In the genomic region with DNA sequence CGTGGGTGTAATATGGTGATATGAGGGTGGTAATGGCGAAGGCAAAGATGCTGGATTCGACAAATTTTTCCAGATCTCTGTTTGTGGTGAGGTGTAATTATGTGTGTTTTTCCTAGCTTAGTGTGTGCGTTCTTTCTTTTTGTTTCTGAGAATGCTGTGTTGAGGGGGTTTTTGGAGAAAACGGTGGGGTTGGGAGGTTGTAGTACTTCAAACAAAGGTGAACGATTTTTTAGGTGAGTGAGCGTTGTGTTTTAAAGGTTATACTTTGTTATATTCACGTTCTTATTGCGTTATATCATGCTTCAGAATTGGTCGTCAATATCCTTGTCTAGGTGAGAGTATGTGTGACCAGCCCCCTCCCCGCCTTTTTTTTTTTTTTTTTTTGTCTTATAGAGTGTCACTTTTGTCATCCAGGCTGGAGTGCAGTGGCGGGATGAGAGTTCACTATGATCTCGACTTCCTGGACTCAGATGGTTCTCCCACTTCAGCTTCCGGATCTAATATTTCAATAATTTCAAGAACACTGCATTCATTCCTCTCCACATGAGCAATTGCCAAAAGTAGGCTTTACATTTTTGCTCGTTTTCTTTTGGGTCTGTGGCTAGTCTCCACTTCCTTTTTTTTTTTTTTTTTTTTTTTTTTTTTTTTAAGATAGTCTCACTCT, we compare ENCODE assay signal across 18 cellular contexts.
DNase-seq lines count a peak whose midpoint lies in the region; ATAC-seq, FAIRE-seq and TF ChIP-seq lines count a peak whose summit lies in the region.
"Had no signal": no experiment of that assay in that cellular context is flagged by ENCODE, and none has a peak within 500 bp of the region (broad histone marks: within the 10 kb centered on the region; RNA-seq: fewer than 3 reads in every experiment).

No MANE protein-coding gene starts in this region.

- dilution Hi-C loops in IMR-90 (cut with HindIII; ENCODE audit: low sequenced_read_pairs, unreplicated experiment) = no loop called here

- peak overlapping the region; percentile 99 for H2AFZ ChIP-seq in IMR-90 (replicated peaks; ENCODE audit: low read length, poor library complexity)
- H2AFZ ChIP-seq in astrocyte (ENCODE audit: low read depth, low read length) = no peak overlapping the region
- no peak overlapping the region for H2AFZ ChIP-seq in neural progenitor cell (replicated peaks)

- no peak for TF ChIP-seq RAD21 in IMR-90 (IDR thresholded peaks at IDR 0.05; ENCODE audit: low read length)

- TF ChIP-seq CTCF in Calu3 (IDR thresholded peaks at IDR 0.05; ENCODE audit: unreplicated experiment) (no peak), IMR-90 (conservative IDR thresholded peaks at IDR 0.05; ENCODE audit: low read depth, low read length) (no peak), astrocyte (IDR thresholded peaks at IDR 0.05; ENCODE audit: insufficient read depth, low read depth, low read length) (no peak), transverse colon (IDR thresholded peaks at IDR 0.05) (no peak), neural progenitor cell (IDR thresholded peaks at IDR 0.05) (no peak)

- in situ Hi-C loops in IMR-90 (cut with MboI; ENCODE audit: low sequenced_read_pairs) (loop anchor here (25.0 kb wide), 3 partner anchors 104 to 629 kb away; partner anchors contain the start of genes CCR10, CNTNAP1, PLEKHH3 and TMEM106A), transverse colon (cut with MboI; ENCODE audit: low pct_ligation_motif_present in 1 of 4, low pct_unique_long_range_greater_than_20kb in 1 of 4, low sequenced_read_pairs in 3 of 4) (loop anchor here in 1 of 4 donors (25.0 kb wide), 2 partner anchors 104 to 479 kb away; partner anchors contain the start of genes AOC2, PSME3 and TMEM106A)

- H3F3A ChIP-seq in neural progenitor cell (ENCODE audit: low read depth) = no peaks in the 10 kb centered on the region

- no peak overlapping the region for H2BK120ac ChIP-seq in IMR-90 (ENCODE audit: low read depth, low read length)

- H3K36me3 Mint-ChIP-seq in Calu3 (ENCODE audit: insufficient read depth, unreplicated experiment) (peaks cover 6% of the 10 kb centered on the region), astrocyte (ENCODE audit: low read depth, unreplicated experiment) (no peaks in the 10 kb centered on the region), neural progenitor cell (no peaks in the 10 kb centered on the region)

- H3K9me3 ChIP-seq in IMR-90 (ENCODE audit: control insufficient read depth, insufficient read depth, low read length) = peaks cover 4% of the 10 kb centered on the region; the same call in 1 of the 2 replicates
- peaks cover 4% of the 10 kb centered on the region for H3K9me3 ChIP-seq in astrocyte (ENCODE audit: insufficient read depth, low read depth, low read length)
- 0 out of 2 replicates have a peak, but pooled peaks cover 3% of the 10 kb centered on the region for H3K9me3 ChIP-seq in SJCRH30 (replicated peaks)
- H3K9me3 ChIP-seq in transverse colon = no peaks in the 10 kb centered on the region
- peaks cover 9% of the 10 kb centered on the region for H3K9me3 ChIP-seq in neural progenitor cell (ENCODE audit: low read depth)

- H3K4me3 ChIP-seq in IMR-90 (ENCODE audit: insufficient read depth, low read depth, low read length) = no peak overlapping the region
- no peak overlapping the region for H3K4me3 ChIP-seq in astrocyte (ENCODE audit: insufficient read depth, low read depth, low read length)
- no peak overlapping the region for H3K4me3 ChIP-seq in SJCRH30
- H3K4me3 ChIP-seq in transverse colon = no peak overlapping the region
- H3K4me3 ChIP-seq in neural progenitor cell = no peak overlapping the region
- H3K4me3 ChIP-seq: Peyer's patch, SK-N-MC had no signal

- CTCF ChIA-PET in Calu3 (lab: Charles Lee) (interaction anchor here (0.5 to 1.7 kb wide), 8 partner anchors 8 to 552 kb away, joined by 3 to 5 read pairs (median 4); partner anchors contain the start of gene NBR1), IMR-90 (lab: Yijun Ruan, JAX) (interaction anchor here (0.7 kb wide), 1 partner anchor 367 kb away, joined by 3 read pairs; no protein-coding TSS in a partner anchor)

- no peaks in the 10 kb centered on the region for H3K4me1 ChIP-seq in IMR-90 (ENCODE audit: control insufficient read depth, insufficient read depth, low read length)
- no peaks in the 10 kb centered on the region for H3K4me1 ChIP-seq in astrocyte (ENCODE audit: insufficient read depth, low read length)
- no peaks in the 10 kb centered on the region for H3K4me1 ChIP-seq in SJCRH30
- no peaks in the 10 kb centered on the region for H3K4me1 ChIP-seq in transverse colon
- H3K4me1 ChIP-seq in neural progenitor cell = no peaks in the 10 kb centered on the region
- H3K4me1 ChIP-seq: Peyer's patch had no signal

- POLR2A ChIA-PET in IMR-90 (lab: Charles Lee; ENCODE audit: unreplicated experiment) = interaction anchor here (0.5 to 2.8 kb wide), 12 partner anchors 9 to 466 kb away, joined by 3 to 68 read pairs (median 6); partner anchors contain the start of genes DHX8, TMEM106A and VAT1

- H3K4me2 ChIP-seq in IMR-90 (ENCODE audit: low read depth, low read length) = no peak overlapping the region
- H3K4me2 ChIP-seq in astrocyte (ENCODE audit: low read length) = no peak overlapping the region
- H3K4me2 ChIP-seq in neural progenitor cell = no peak overlapping the region

- H4K20me1 ChIP-seq in IMR-90 (ENCODE audit: insufficient read depth, low read length) (no peaks in the 10 kb centered on the region), astrocyte (ENCODE audit: insufficient read depth, low read length) (peaks cover 4% of the 10 kb centered on the region), neural progenitor cell (ENCODE audit: low read depth) (no peaks in the 10 kb centered on the region)

- H3K27me3 ChIP-seq in IMR-90 (ENCODE audit: control insufficient read depth, insufficient read depth, low read length) = no peaks in the 10 kb centered on the region
- H3K27me3 ChIP-seq in astrocyte (ENCODE audit: insufficient read depth, low read length) = no peaks in the 10 kb centered on the region
- no peaks in the 10 kb centered on the region for H3K27me3 ChIP-seq in SJCRH30
- H3K27me3 ChIP-seq in transverse colon = no peaks in the 10 kb centered on the region
- H3K27me3 ChIP-seq in neural progenitor cell = no peaks in the 10 kb centered on the region
- H3K27me3 ChIP-seq: Peyer's patch had no signal

- no peak overlapping the region for H4K91ac ChIP-seq in IMR-90 (ENCODE audit: insufficient read depth, low read depth, low read length)

- H3K9ac ChIP-seq in IMR-90 (ENCODE audit: low read depth, low read length) = no peak overlapping the region
- H3K9ac ChIP-seq in astrocyte (ENCODE audit: low read length) = no peak overlapping the region
- no peak overlapping the region for H3K9ac ChIP-seq in neural progenitor cell

- H2BK20ac ChIP-seq in IMR-90 (ENCODE audit: low read depth, low read length) = no peak overlapping the region

- peak overlapping the region; percentile 95 for H2AK9ac ChIP-seq in IMR-90 (replicated peaks; ENCODE audit: low read depth, low read length, poor library complexity)

- H3K9me1 ChIP-seq in IMR-90 (ENCODE audit: insufficient read depth, low read length) = no peaks in the 10 kb centered on the region

- H4K8ac ChIP-seq in IMR-90 (ENCODE audit: low read depth in 2 of 2, low read length in 2 of 2) = no peak overlapping the region

- peaks cover 3% of the 10 kb centered on the region for H3K9me3 Mint-ChIP-seq in Calu3 (ENCODE audit: low read depth, unreplicated experiment)
- peaks cover 4% of the 10 kb centered on the region for H3K9me3 Mint-ChIP-seq in astrocyte (ENCODE audit: unreplicated experiment)
- peaks cover 26% of the 10 kb centered on the region for H3K9me3 Mint-ChIP-seq in neural progenitor cell
- H3K9me3 Mint-ChIP-seq: CD4-positive, alpha-beta T cell had no signal

- H3K36me3 ChIP-seq in IMR-90 (ENCODE audit: control insufficient read depth, insufficient read depth, low read length) (no peaks in the 10 kb centered on the region), astrocyte (ENCODE audit: insufficient read depth, low read length) (no peaks in the 10 kb centered on the region), SJCRH30 (no peaks in the 10 kb centered on the region), transverse colon (no peaks in the 10 kb centered on the region), neural progenitor cell (no peaks in the 10 kb centered on the region)
- H3K36me3 ChIP-seq: Peyer's patch had no signal

- H2BK15ac ChIP-seq in IMR-90 (ENCODE audit: low read depth, low read length) = no peak overlapping the region

- no peak overlapping the region for H3K27ac Mint-ChIP-seq in Calu3 (ENCODE audit: unreplicated experiment)
- no peak overlapping the region for H3K27ac Mint-ChIP-seq in astrocyte (ENCODE audit: unreplicated experiment)
- H3K27ac Mint-ChIP-seq in neural progenitor cell = no peak overlapping the region
- H3K27ac Mint-ChIP-seq: CD4-positive, alpha-beta T cell; HFFc6 had no signal

- intact Hi-C loops in Calu3 (cut with micrococcal nuclease; ENCODE audit: unreplicated experiment) = no loop called here
- intact Hi-C loops in IMR-90 (cut with micrococcal nuclease) = loop anchor here (1.0 to 10.0 kb wide), 2 partner anchors 105 to 321 kb away; partner anchors contain the start of genes RPL27 and TMEM106A
- intact Hi-C loops in transverse colon (cut with DNase I; ENCODE audit: low total_unique reads) = loop anchor here (10.0 kb wide), 1 partner anchor 301 kb away; no protein-coding TSS in a partner anchor

- no peak overlapping the region for H2AK5ac ChIP-seq in IMR-90 (ENCODE audit: low read depth, low read length)

- no peaks in the 10 kb centered on the region for H3K79me1 ChIP-seq in IMR-90 (ENCODE audit: low read depth in 1 of 2, low read length in 2 of 2)

- no peak overlapping the region for H3K27ac ChIP-seq in IMR-90 (ENCODE audit: insufficient read depth, low read length)
- H3K27ac ChIP-seq in astrocyte (ENCODE audit: low read depth, low read length) = no peak overlapping the region
- H3K27ac ChIP-seq in SJCRH30 = no peak overlapping the region
- H3K27ac ChIP-seq in transverse colon = no peak overlapping the region
- H3K27ac ChIP-seq in neural progenitor cell = no peak overlapping the region
- H3K27ac ChIP-seq: Peyer's patch, SK-N-MC had no signal

- no peak overlapping the region for H3K23ac ChIP-seq in IMR-90 (ENCODE audit: low read depth, low read length)

- peak; percentile 26 for FAIRE-seq in astrocyte (lab: Jason Lieb, UNC)
- peak; percentile 93 for FAIRE-seq in islet of Langerhans (lab: Jason Lieb, UNC)

- 6% methylated on average over 3 of the region's 15 CpGs; no CpG with 5 or more reads in 1 of the 2 experiments for WGBS in IMR-90 (ENCODE audit: extremely low coverage in 2 of 2, insufficient read length in 1 of 2), 2 experiments
- 2 to 3% methylated on average over 11 to 15 of the region's 15 CpGs for WGBS in transverse colon (ENCODE audit: low coverage in 1 of 2), 2 donors

- H3K4me1 Mint-ChIP-seq in Calu3 (ENCODE audit: low read depth, unreplicated experiment) (peaks cover 14% of the 10 kb centered on the region), astrocyte (ENCODE audit: low read depth, unreplicated experiment) (peaks cover 2% of the 10 kb centered on the region), neural progenitor cell (peaks cover 3% of the 10 kb centered on the region)

- H3K4ac ChIP-seq in IMR-90 (ENCODE audit: low read depth, low read length) = no peak overlapping the region

- H2BK5ac ChIP-seq in IMR-90 (ENCODE audit: low read depth, low read length, poor library complexity, severe bottlenecking) = no peak overlapping the region

- H3K14ac ChIP-seq in IMR-90 (replicated peaks; ENCODE audit: low read depth, low read length) = no peak overlapping the region

- no peaks in the 10 kb centered on the region for H3K79me2 ChIP-seq in astrocyte (ENCODE audit: insufficient read depth, low read length)
- no peaks in the 10 kb centered on the region for H3K79me2 ChIP-seq in neural progenitor cell (ENCODE audit: low read depth)

- BruUV-seq in Calu3 (replicated peaks; lab: Mats Ljungman, UMichigan) (TSS peak; percentile 98), IMR-90 (replicated peaks; lab: Mats Ljungman, UMichigan) (TSS peak; percentile 100)

- TF ChIP-seq POLR2A in IMR-90 (IDR thresholded peaks at IDR 0.05; ENCODE audit: low read depth, low read length) = no peak
- no peak for TF ChIP-seq POLR2A in transverse colon (IDR thresholded peaks at IDR 0.05)

- no peak overlapping the region for H3K56ac ChIP-seq in IMR-90 (ENCODE audit: extremely low read depth, insufficient read depth, low read length)

- H3K27me3 Mint-ChIP-seq in Calu3 (ENCODE audit: unreplicated experiment) (no peaks in the 10 kb centered on the region), astrocyte (ENCODE audit: low read depth, unreplicated experiment) (no peaks in the 10 kb centered on the region), neural progenitor cell (ENCODE audit: insufficient read depth, low read depth) (peaks cover 8% of the 10 kb centered on the region)
- H3K27me3 Mint-ChIP-seq: CD4-positive, alpha-beta T cell had no signal

- H3K18ac ChIP-seq in IMR-90 (ENCODE audit: low read depth, low read length) = no peak overlapping the region

- DNase-seq in Calu3 (no peak), IMR-90 (no peak), astrocyte (ENCODE audit: low read depth) (no peak), SJCRH30 (no peak), transverse colon (no peak), neural progenitor cell (ENCODE audit: low spot score) (no peak), SIG-M5 treated with dmso at 0.1 percent for 504 hours (lab: John Stamatoyannopoulos, UW; ENCODE audit: unreplicated experiment) (no peak)
- DNase-seq: CD4-positive, alpha-beta T cell; DMS53; NCI-H187 treated with DMSO at 0.1 percent for 48 hours; NCI-H2227 treated with DMSO at 0.1 percent for 48 hours; NCI-H510A treated with DMSO at 0.1 percent for 48 hours; NCI-H774 had no signal

- H4K5ac ChIP-seq in IMR-90 (ENCODE audit: low read depth, low read length) = no peak overlapping the region

- no peak for ATAC-seq in IMR-90 (ENCODE audit: low read depth)
- ATAC-seq: Right ventricle myocardium inferior had no signal

- no peak for TF ChIP-seq EP300 in transverse colon (IDR thresholded peaks at IDR 0.05; ENCODE audit: low read depth)

- H3K4me3 Mint-ChIP-seq in Calu3 (ENCODE audit: low read depth, unreplicated experiment) (no peak overlapping the region), astrocyte (ENCODE audit: unreplicated experiment) (no peak overlapping the region), neural progenitor cell (no peak overlapping the region)
